ENCODE assay signal across 1 cellular context in the genomic region with DNA sequence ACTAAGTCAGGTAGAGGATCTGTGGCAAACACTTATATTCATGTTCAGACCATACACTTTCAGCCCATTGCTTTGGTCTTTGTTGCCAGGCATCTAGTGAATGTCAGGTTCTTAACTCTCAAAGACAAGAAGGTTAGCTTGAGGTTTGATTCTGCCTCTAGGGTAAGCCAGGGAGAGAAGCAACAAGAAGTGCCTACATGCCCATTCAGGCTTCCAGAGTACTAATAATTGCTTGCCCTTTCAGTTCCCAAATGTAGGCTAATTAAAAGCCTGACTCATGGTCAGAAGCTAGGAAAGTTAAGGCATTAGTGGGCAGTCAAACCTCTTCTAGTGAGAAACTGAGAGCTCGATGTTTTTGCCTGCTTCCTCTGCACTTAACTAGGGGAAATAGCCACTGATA.
TF ChIP-seq lines count a peak whose summit lies in the region.

No MANE protein-coding gene starts in this region.

TF ChIP-seq in H1, 55 proteins besides CTCF, POLR2A, EP300 and RAD21 (continued from another document):
- TF ChIP-seq, protein P1, sequence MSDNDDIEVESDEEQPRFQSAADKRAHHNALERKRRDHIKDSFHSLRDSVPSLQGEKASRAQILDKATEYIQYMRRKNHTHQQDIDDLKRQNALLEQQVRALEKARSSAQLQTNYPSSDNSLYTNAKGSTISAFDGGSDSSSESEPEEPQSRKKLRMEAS (IDR thresholded peaks at IDR 0.05), result no peak
- TF ChIP-seq ASH2L (IDR thresholded peaks at IDR 0.05; ENCODE audit: low read length), result no peak
- TF ChIP-seq SUZ12 (IDR thresholded peaks at IDR 0.05; ENCODE audit: low read length), result no peak
- TF ChIP-seq RFX5 (IDR thresholded peaks at IDR 0.05; ENCODE audit: borderline replicate concordance, low read depth, low read length), result no peak
- no peak for TF ChIP-seq USF2 (IDR thresholded peaks at IDR 0.05; ENCODE audit: low read length)
- no peak for TF ChIP-seq CTBP2 (IDR thresholded peaks at IDR 0.05; ENCODE audit: borderline replicate concordance, insufficient read depth, insufficient read length, low read length)
- no peak for TF ChIP-seq BRCA1 (IDR thresholded peaks at IDR 0.05; ENCODE audit: low read depth, low read length)
- no peak for TF ChIP-seq EZH2 (IDR thresholded peaks at IDR 0.05; ENCODE audit: low read depth, low read length, severe bottlenecking)
- no peak for TF ChIP-seq KDM1A (IDR thresholded peaks at IDR 0.05; ENCODE audit: borderline replicate concordance, low read length)
- no peak for TF ChIP-seq SIN3A (conservative IDR thresholded peaks at IDR 0.05 in 1 of 2, IDR thresholded peaks at IDR 0.05 in 1 of 2; ENCODE audit: low read depth in 1 of 2, low read length in 2 of 2)
